8 cellular contexts compared by ENCODE assay signal in genomic region chr2:3827673-3828575, GRCh38.
DNase-seq lines count a peak whose midpoint lies in the region; ATAC-seq and TF ChIP-seq lines count a peak whose summit lies in the region.

No MANE protein-coding gene starts in this region.

- H3K4me3 ChIP-seq in epithelial cell of esophagus (ENCODE audit: low read length) (no peak overlapping the region), spleen (no peak overlapping the region)

- TF ChIP-seq POLR2A in spleen (IDR thresholded peaks at IDR 0.05) = no peak

- 70 to 81% (median 71%) methylated on average over 6 of the region's 6 CpGs for WGBS in spleen, 5 donors

- H3K36me3 ChIP-seq in spleen = no peaks in the 10 kb centered on the region

- H3K27me3 ChIP-seq in spleen (replicated peaks in 1 of 7) = no peaks in the 10 kb centered on the region

- no peak for ATAC-seq in HG03280 (IDR thresholded peaks at IDR 0.05; ENCODE audit: unreplicated experiment)
- ATAC-seq in HG03175 (IDR thresholded peaks at IDR 0.05; ENCODE audit: unreplicated experiment) = no peak
- no peak for ATAC-seq in left colon

- peak; percentile 27 for DNase-seq in stimulated activated CD4-positive, alpha-beta T cell treated with anti-CD3 and anti-CD28 coated beads, Interleukin-15, amount 100 ng/mL, for 24 hours
- no peak for DNase-seq in stimulated activated CD4-positive, alpha-beta T cell treated with anti-CD3 and anti-CD28 coated beads, Interleukin-4, amount 100 ng/mL, for 1 hour
- DNase-seq in MV-4-11 (lab: John Stamatoyannopoulos, UW) (peak; percentile 7), epithelial cell of esophagus (ENCODE audit: low read depth) (peak; percentile 28), spleen (no peak), left colon (no peak)

- intact Hi-C loops in spleen (cut with DNase I; ENCODE audit: low total_unique reads) (no loop called here), left colon (cut with DNase I, micrococcal nuclease) (no loop called here)

- no peaks in the 10 kb centered on the region for H3K4me1 ChIP-seq in spleen

- no peak overlapping the region for H3K27ac ChIP-seq in spleen

- peak; percentile 63 for TF ChIP-seq CTCF in epithelial cell of esophagus (IDR thresholded peaks at IDR 0.05; ENCODE audit: insufficient read depth, low read depth, low read length, missing control alignments)
- TF ChIP-seq CTCF in spleen (IDR thresholded peaks at IDR 0.05 in 8 of 11, conservative IDR thresholded peaks at IDR 0.05 in 3 of 11) = peak in 8 of 11 experiments; percentile 22 to 60 (median 49)

- H3K9me3 ChIP-seq in spleen = peaks cover 0 to 17% (median 7%) of the 10 kb centered on the region in 8 donors

Comparison
In these comparisons a context has a peak if more than half of its experiments do, and no peak if none do; other contexts are left out.
1. DNase-seq: peak in stimulated activated CD4-positive, alpha-beta T cell treated with anti-CD3 and anti-CD28 coated beads, Interleukin-15, amount 100 ng/mL, for 24 hours (single experiment), MV-4-11 (single experiment) and epithelial cell of esophagus (single experiment); none in stimulated activated CD4-positive, alpha-beta T cell treated with anti-CD3 and anti-CD28 coated beads, Interleukin-4, amount 100 ng/mL, for 1 hour (single experiment), spleen (single experiment) and left colon (0 of 2).